ENCODE assay signal across 19 cellular contexts in genomic region chr7:138741453-138741735, GRCh38. TPM values are rescaled to one million over a fixed set of nuclear protein-coding genes. Genes with fewer than 3 reads are reported as not detected.
DNase-seq lines count a peak whose midpoint lies in the region; ATAC-seq, FAIRE-seq and TF ChIP-seq lines count a peak whose summit lies in the region.
"Had no signal": no experiment of that assay in that cellular context is flagged by ENCODE, and none has a peak within 500 bp of the region (broad histone marks: within the 10 kb centered on the region; RNA-seq: fewer than 3 reads in every experiment).

No MANE protein-coding gene starts in this region.

- POLR2A ChIA-PET in naive thymus-derived CD4-positive, alpha-beta T cell (lab: Charles Lee): no interaction called here

- H3K9me3 Mint-ChIP-seq in astrocyte (ENCODE audit: unreplicated experiment): no peaks in the 10 kb centered on the region
- H3K9me3 Mint-ChIP-seq in naive thymus-derived CD4-positive, alpha-beta T cell: peaks cover 0 to 4% (median 0%) of the 10 kb centered on the region in 11 donors
- H3K9me3 Mint-ChIP-seq: CD4-positive, CD25-positive, alpha-beta regulatory T cell; CD8-positive, alpha-beta memory T cell had no signal

- no peak for FAIRE-seq in astrocyte (lab: Jason Lieb, UNC)
- FAIRE-seq: A204.1, GM12878, H54 had no signal

- TF ChIP-seq CTCF in astrocyte (IDR thresholded peaks at IDR 0.05; ENCODE audit: insufficient read depth, low read depth, low read length) (no peak), smooth muscle cell (IDR thresholded peaks at IDR 0.05; ENCODE audit: borderline replicate concordance, insufficient read depth, poor library complexity, severe bottlenecking) (no peak)

- H3K79me2 ChIP-seq in astrocyte (ENCODE audit: insufficient read depth, low read length): no peaks in the 10 kb centered on the region
- H3K79me2 ChIP-seq in smooth muscle cell (ENCODE audit: low read depth): no peaks in the 10 kb centered on the region

- no peaks in the 10 kb centered on the region for H3K36me3 ChIP-seq in SJCRH30
- no peaks in the 10 kb centered on the region for H3K36me3 ChIP-seq in astrocyte (ENCODE audit: insufficient read depth, low read length)
- H3K36me3 ChIP-seq in naive thymus-derived CD4-positive, alpha-beta T cell (ENCODE audit: control insufficient read depth in 2 of 3, insufficient read depth in 3 of 3, low read length in 3 of 3): no peaks in the 10 kb centered on the region
- H3K36me3 ChIP-seq in smooth muscle cell (ENCODE audit: low read depth): no peaks in the 10 kb centered on the region
- H3K36me3 ChIP-seq in MG63: no peaks in the 10 kb centered on the region
- H3K36me3 ChIP-seq: BE2C had no signal

- H3F3A ChIP-seq in smooth muscle cell (ENCODE audit: low read depth): no peaks in the 10 kb centered on the region

- 57% methylated on average over 5 of the region's 5 CpGs for WGBS in smooth muscle cell (ENCODE audit: low lambda C conversion rate)

- peak in 1 of 2 experiments; percentile 69 for DNase-seq in SJCRH30
- no peak for DNase-seq in astrocyte (ENCODE audit: low read depth)
- no peak for DNase-seq in naive thymus-derived CD4-positive, alpha-beta T cell
- DNase-seq in smooth muscle cell (lab: John Stamatoyannopoulos, UW; ENCODE audit: unreplicated experiment): no peak
- DNase-seq in MG63: no peak
- DNase-seq in UCSD-AML1 (lab: John Stamatoyannopoulos, UW; ENCODE audit: unreplicated experiment): no peak
- DNase-seq: BE2C; CD4-positive, CD25-positive, alpha-beta regulatory T cell; CD8-positive, alpha-beta memory T cell; COR-L47; DMS 273 treated with DMSO at 0.1 percent for 48 hours; DND-41 had no signal

- H3K27me3 Mint-ChIP-seq in astrocyte (ENCODE audit: low read depth, unreplicated experiment): no peaks in the 10 kb centered on the region
- H3K27me3 Mint-ChIP-seq in naive thymus-derived CD4-positive, alpha-beta T cell: no peaks in the 10 kb centered on the region
- H3K27me3 Mint-ChIP-seq: CD4-positive, CD25-positive, alpha-beta regulatory T cell; CD8-positive, alpha-beta memory T cell had no signal

- peak overlapping the region; percentile 36 for H3K27ac ChIP-seq in SJCRH30
- H3K27ac ChIP-seq in astrocyte (ENCODE audit: low read depth, low read length): no peak overlapping the region
- no peak overlapping the region for H3K27ac ChIP-seq in naive thymus-derived CD4-positive, alpha-beta T cell (ENCODE audit: low read depth, low read length)
- peak overlapping the region; percentile 34 for H3K27ac ChIP-seq in smooth muscle cell (ENCODE audit: low read depth)
- H3K27ac ChIP-seq: GM23248 had no signal

- peaks cover 3% of the 10 kb centered on the region for H3K36me3 Mint-ChIP-seq in astrocyte (ENCODE audit: low read depth, unreplicated experiment)
- no peaks in the 10 kb centered on the region for H3K36me3 Mint-ChIP-seq in naive thymus-derived CD4-positive, alpha-beta T cell
- H3K36me3 Mint-ChIP-seq: CD4-positive, CD25-positive, alpha-beta regulatory T cell; CD8-positive, alpha-beta memory T cell had no signal

- H2AFZ ChIP-seq in astrocyte (ENCODE audit: low read depth, low read length) (peak overlapping the region; percentile 42), smooth muscle cell (ENCODE audit: low read depth) (no peak overlapping the region)
- H2AFZ ChIP-seq: GM23248 had no signal

- peaks cover 18% of the 10 kb centered on the region for H3K4me1 ChIP-seq in SJCRH30
- peaks cover 8% of the 10 kb centered on the region for H3K4me1 ChIP-seq in astrocyte (ENCODE audit: insufficient read depth, low read length)
- no peaks in the 10 kb centered on the region for H3K4me1 ChIP-seq in naive thymus-derived CD4-positive, alpha-beta T cell (ENCODE audit: control insufficient read depth in 2 of 2, insufficient read depth in 2 of 2, low read length in 2 of 2)
- H3K4me1 ChIP-seq in smooth muscle cell (ENCODE audit: low read depth): no peaks in the 10 kb centered on the region

- H4K20me1 ChIP-seq in astrocyte (ENCODE audit: insufficient read depth, low read length) (no peaks in the 10 kb centered on the region), smooth muscle cell (ENCODE audit: low read depth) (no peaks in the 10 kb centered on the region)

- peak overlapping the region; percentile 80 for H3K27ac Mint-ChIP-seq in astrocyte (ENCODE audit: unreplicated experiment)
- no peak overlapping the region for H3K27ac Mint-ChIP-seq in naive thymus-derived CD4-positive, alpha-beta T cell
- H3K27ac Mint-ChIP-seq: CD8-positive, alpha-beta memory T cell had no signal

- ATAC-seq in naive thymus-derived CD4-positive, alpha-beta T cell: peak; percentile 6
- no peak for ATAC-seq in HG02759 (IDR thresholded peaks at IDR 0.05; ENCODE audit: unreplicated experiment)
- ATAC-seq: GM12878 had no signal

- H3K4me1 Mint-ChIP-seq in astrocyte (ENCODE audit: low read depth, unreplicated experiment): peaks cover 24% of the 10 kb centered on the region
- peaks cover 4 to 17% (median 13%) of the 10 kb centered on the region in 7 donors for H3K4me1 Mint-ChIP-seq in naive thymus-derived CD4-positive, alpha-beta T cell

- H3K4me3 ChIP-seq in SJCRH30 (no peak overlapping the region), astrocyte (ENCODE audit: insufficient read depth, low read depth, low read length) (no peak overlapping the region), smooth muscle cell (no peak overlapping the region), MG63 (no peak overlapping the region)
- H3K4me3 ChIP-seq in naive thymus-derived CD4-positive, alpha-beta T cell (ENCODE audit: low read length): no peak overlapping the region
- H3K4me3 ChIP-seq: GM12878, GM23248 had no signal

- H3K27me3 ChIP-seq in SJCRH30 (no peaks in the 10 kb centered on the region), astrocyte (ENCODE audit: insufficient read depth, low read length) (no peaks in the 10 kb centered on the region), smooth muscle cell (ENCODE audit: low read depth) (no peaks in the 10 kb centered on the region), MG63 (no peaks in the 10 kb centered on the region)
- H3K27me3 ChIP-seq in naive thymus-derived CD4-positive, alpha-beta T cell (ENCODE audit: control insufficient read depth in 2 of 2, insufficient read depth in 2 of 2, low read length in 2 of 2): no peaks in the 10 kb centered on the region
- H3K27me3 ChIP-seq: BE2C had no signal

- intact Hi-C loops in naive thymus-derived CD4-positive, alpha-beta T cell (cut with micrococcal nuclease): no loop called here

- H3K9ac ChIP-seq in astrocyte (ENCODE audit: low read length): no peak overlapping the region
- no peak overlapping the region for H3K9ac ChIP-seq in smooth muscle cell (ENCODE audit: low read depth)
- H3K9ac ChIP-seq: GM23248 had no signal

- H3K9me3 ChIP-seq in SJCRH30 (replicated peaks) (no peaks in the 10 kb centered on the region), astrocyte (ENCODE audit: insufficient read depth, low read depth, low read length) (no peaks in the 10 kb centered on the region), smooth muscle cell (replicated peaks; ENCODE audit: low read depth) (no peaks in the 10 kb centered on the region), MG63 (no peaks in the 10 kb centered on the region)
- no peaks in the 10 kb centered on the region for H3K9me3 ChIP-seq in naive thymus-derived CD4-positive, alpha-beta T cell (ENCODE audit: control insufficient read depth in 2 of 3, low read length in 3 of 3)
- H3K9me3 ChIP-seq: BE2C had no signal

- H3K4me3 Mint-ChIP-seq in astrocyte (ENCODE audit: unreplicated experiment): no peak overlapping the region
- no peak overlapping the region for H3K4me3 Mint-ChIP-seq in naive thymus-derived CD4-positive, alpha-beta T cell
- H3K4me3 Mint-ChIP-seq: CD4-positive, CD25-positive, alpha-beta regulatory T cell; CD8-positive, alpha-beta memory T cell had no signal

- CTCF ChIA-PET in naive thymus-derived CD4-positive, alpha-beta T cell (lab: Charles Lee): interaction anchor here (1.4 kb wide), 1 partner anchor 14 kb away, joined by 4 read pairs; no protein-coding TSS in a partner anchor

- H3K4me2 ChIP-seq in astrocyte (ENCODE audit: low read length) (no peak overlapping the region), smooth muscle cell (no peak overlapping the region)

RNA-seq across cellular contexts. Expression of gene SVOPL, which starts 40.2 kb away (rescaled TPM):
- total RNA-seq in SJCRH30 (2014; rRNA removed; shearing (Covaris generic)): not detected in 2 replicates
- total RNA-seq in astrocyte (0.34 and 0.48 TPM in 2 replicates), smooth muscle cell (0.31 TPM in 1 of 2 replicates, not detected in the other)
- under 1 TPM in 1 of 5 experiments, not detected in 4; 0.74 TPM for total RNA-seq in naive thymus-derived CD4-positive, alpha-beta T cell
- polyA plus RNA-seq in naive thymus-derived CD4-positive, alpha-beta T cell: under 1 TPM; 0.47 to 0.64 TPM
- polyA plus RNA-seq in smooth muscle cell: 0.96 TPM in 1 of 2 replicates, not detected in the other
- not detected in 2 replicates for total RNA-seq in MG63 (2014; rRNA removed; shearing (Covaris generic); ENCODE audit: low replicate concordance)
- total RNA-seq: CD4-positive, CD25-positive, alpha-beta regulatory T cell; CD8-positive, alpha-beta memory T cell; G401; GM12878; GM23248; HT-29 had no signal
- polyA plus RNA-seq: CD8-positive, alpha-beta memory T cell; GM23248 had no signal

RNA-seq across cellular contexts. Expression of gene TMEM213, which starts 56.4 kb away (rescaled TPM):
- total RNA-seq in SJCRH30 (2014; rRNA removed; shearing (Covaris generic)): not detected in 2 replicates
- total RNA-seq in astrocyte (not detected in 2 replicates), smooth muscle cell (not detected in 2 replicates)
- total RNA-seq in naive thymus-derived CD4-positive, alpha-beta T cell: 1 to 10 TPM in 1 of 5 experiments, not detected in 4; 1.3 TPM
- not detected for polyA plus RNA-seq in naive thymus-derived CD4-positive, alpha-beta T cell
- not detected in 2 replicates for polyA plus RNA-seq in smooth muscle cell
- total RNA-seq in MG63 (2014; rRNA removed; shearing (Covaris generic); ENCODE audit: low replicate concordance): not detected in 2 replicates
- total RNA-seq: CD4-positive, CD25-positive, alpha-beta regulatory T cell; CD8-positive, alpha-beta memory T cell; G401; GM12878; GM23248; HT-29 had no signal
- polyA plus RNA-seq: GM12878, GM23248 had no signal

RNA-seq across cellular contexts. Expression of gene ATP6V0A4, which starts 56.6 kb away (rescaled TPM):
- total RNA-seq in SJCRH30 (2014; rRNA removed; shearing (Covaris generic)): 1.3 and 2.4 TPM in 2 replicates
- total RNA-seq in astrocyte (0.19 and 0.25 TPM in 2 replicates), smooth muscle cell (0.40 TPM in 1 of 2 replicates, not detected in the other)
- not detected for total RNA-seq in naive thymus-derived CD4-positive, alpha-beta T cell
- polyA plus RNA-seq in naive thymus-derived CD4-positive, alpha-beta T cell: not detected
- polyA plus RNA-seq in smooth muscle cell: not detected in 2 replicates
- total RNA-seq in MG63 (2014; rRNA removed; shearing (Covaris generic); ENCODE audit: low replicate concordance): not detected in 2 replicates
- total RNA-seq: CD4-positive, CD25-positive, alpha-beta regulatory T cell; CD8-positive, alpha-beta memory T cell; G401; GM12878; HT-29 had no signal
- polyA plus RNA-seq: CD4-positive, CD25-positive, alpha-beta regulatory T cell; CD8-positive, alpha-beta memory T cell; GM12878 had no signal

Comparison
In these comparisons a context has a peak if more than half of its experiments do, and no peak if none do; other contexts are left out.
1. H3K27ac ChIP-seq: peak in SJCRH30 (single experiment) and smooth muscle cell (single experiment); none in astrocyte (single experiment) and naive thymus-derived CD4-positive, alpha-beta T cell (single experiment).